ENCODE assay signal across 18 cellular contexts in the genomic region with DNA sequence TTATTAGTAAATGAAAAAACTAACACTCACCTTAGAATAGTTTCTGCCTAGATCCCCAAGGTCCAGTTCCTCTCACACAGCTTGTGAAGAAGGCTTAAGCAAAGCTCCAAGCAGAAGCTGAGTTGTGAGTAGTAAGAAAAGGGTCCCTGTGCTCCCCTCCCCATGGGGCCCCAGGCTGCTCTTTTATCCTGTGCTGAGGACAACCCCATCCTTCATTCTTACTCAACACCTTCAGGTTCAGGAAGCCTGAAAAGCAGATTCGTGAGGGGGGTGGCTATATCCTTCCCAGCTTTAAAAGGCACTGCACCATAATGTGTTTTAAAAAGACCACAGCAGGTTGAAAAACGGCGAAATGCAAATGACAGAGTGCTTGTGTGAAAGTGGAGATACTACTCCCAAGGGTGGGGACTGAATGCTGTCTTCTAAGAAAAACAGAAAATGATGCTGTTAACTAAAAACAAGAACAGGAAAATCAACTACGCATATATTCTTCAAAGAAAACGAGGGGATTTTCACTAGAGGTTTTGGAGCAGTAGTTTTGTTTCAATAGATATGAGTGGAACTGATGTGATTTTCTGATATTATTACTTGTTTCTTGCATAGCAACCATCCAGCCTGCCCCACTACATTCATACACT.
DNase-seq lines count a peak whose midpoint lies in the region; ATAC-seq and TF ChIP-seq lines count a peak whose summit lies in the region.
"Had no signal": no experiment of that assay in that cellular context is flagged by ENCODE, and none has a peak within 500 bp of the region (broad histone marks: within the 10 kb centered on the region; RNA-seq: fewer than 3 reads in every experiment).

No MANE protein-coding gene starts in this region.

- H3K9ac ChIP-seq in BLaER1, result no peak overlapping the region

- DNase-seq in T-cell (peak in 2 of 34 experiments; percentile 4 to 5), SJCRH30 (no peak), dedifferentiated amniotic fluid mesenchymal stem cell (ENCODE audit: extremely low spot score) (no peak), NCI-H2107 treated with DMSO at 0.1 percent for 48 hours (lab: John Stamatoyannopoulos, UW; ENCODE audit: unreplicated experiment) (no peak), ovary (no peak)
- DNase-seq: DMS53; effector memory CD8-positive, alpha-beta T cell; gastrocnemius medialis; IMR-90; mucosa of descending colon; NCI-H1092; NCI-H524 treated with DMSO at 0.1 percent for 48 hours; stimulated activated CD4-positive, alpha-beta T cell treated with anti-CD3 and anti-CD28 coated beads, Interleukin-4, amount 100 ng/mL, for 24 hours; stomach had no signal

- H4K20me1 ChIP-seq in BLaER1, result no peaks in the 10 kb centered on the region

- no peak for TF ChIP-seq CTCF in ovary (IDR thresholded peaks at IDR 0.05)

- WGBS in ovary, 3 donors, result 58 to 65% (median 61%) methylated on average over 5 of the region's 5 CpGs

- ATAC-seq in GM19025 (IDR thresholded peaks at IDR 0.05; ENCODE audit: low read depth, unreplicated experiment) (peak; percentile 59), HG02588 (IDR thresholded peaks at IDR 0.05; ENCODE audit: unreplicated experiment) (peak; percentile 80), T-cell (replicated peaks in 1 of 4) (peak in 1 of 4 experiments; percentile 90)
- ATAC-seq: effector memory CD8-positive, alpha-beta T cell; gastrocnemius medialis; mucosa of descending colon; Right ventricle myocardium inferior had no signal

- peaks cover 0 to 2% of the 10 kb centered on the region in 2 donors for H3K27me3 Mint-ChIP-seq in T-cell

- peak overlapping the region; percentile 65 to 70 for H3K27ac Mint-ChIP-seq in T-cell

- POLR2A ChIA-PET in T-cell (lab: Charles Lee), result no interaction called here

- H3K9me3 ChIP-seq in BLaER1 (no peaks in the 10 kb centered on the region), SJCRH30 (replicated peaks) (no peaks in the 10 kb centered on the region; the same call in 1 of the 2 replicates), ovary (no peaks in the 10 kb centered on the region)
- H3K9me3 ChIP-seq: gastrocnemius medialis, mucosa of descending colon, stomach had no signal

- H3K4me1 ChIP-seq in BLaER1 (peaks cover 11% of the 10 kb centered on the region; the same call in 1 of the 2 replicates), SJCRH30 (peaks cover 45% of the 10 kb centered on the region), ovary (ENCODE audit: insufficient read depth) (no peaks in the 10 kb centered on the region)
- H3K4me1 ChIP-seq: gastrocnemius medialis, stomach had no signal

- intact Hi-C loops in ovary (cut with DNase I), result no loop called here

- CTCF ChIA-PET in T-cell (lab: Charles Lee), result no interaction called here

- no peak overlapping the region for H3K4me3 ChIP-seq in BLaER1
- H3K4me3 ChIP-seq in SJCRH30, result no peak overlapping the region
- no peak overlapping the region for H3K4me3 ChIP-seq in ovary
- H3K4me3 ChIP-seq: gastrocnemius medialis, mucosa of descending colon, stomach had no signal

- no peak for TF ChIP-seq POLR2A in ovary (IDR thresholded peaks at IDR 0.05)

- H3K36me3 ChIP-seq in BLaER1 (no peaks in the 10 kb centered on the region), SJCRH30 (no peaks in the 10 kb centered on the region), ovary (no peaks in the 10 kb centered on the region)
- H3K36me3 ChIP-seq: gastrocnemius medialis, stomach had no signal

- H3K27ac ChIP-seq in BLaER1 (no peak overlapping the region), SJCRH30 (no peak overlapping the region), ovary (no peak overlapping the region)
- H3K27ac ChIP-seq: gastrocnemius medialis, stomach had no signal

- H3K4me3 Mint-ChIP-seq in T-cell, result peak overlapping the region in 1 of 3 donors; percentile 8
- H3K4me3 Mint-ChIP-seq: effector memory CD8-positive, alpha-beta T cell had no signal

- H3K36me3 Mint-ChIP-seq in T-cell, result no peaks in the 10 kb centered on the region

- peak overlapping the region; percentile 41 for H3K4me2 ChIP-seq in BLaER1

- H3K4me1 Mint-ChIP-seq in T-cell, result peaks cover 0 to 14% (median 3%) of the 10 kb centered on the region in 3 donors

- no peaks in the 10 kb centered on the region for H3K27me3 ChIP-seq in BLaER1
- H3K27me3 ChIP-seq in SJCRH30, result no peaks in the 10 kb centered on the region
- no peaks in the 10 kb centered on the region for H3K27me3 ChIP-seq in ovary
- H3K27me3 ChIP-seq: gastrocnemius medialis, stomach had no signal

- no peak for TF ChIP-seq EP300 in ovary (IDR thresholded peaks at IDR 0.05)

- peaks cover 0 to 9% (median 3%) of the 10 kb centered on the region in 3 donors for H3K9me3 Mint-ChIP-seq in T-cell
